21 cellular contexts compared by ENCODE assay signal in genomic region chr11:7651140-7651551, GRCh38. TPM values are rescaled to one million over a fixed set of nuclear protein-coding genes. Genes with fewer than 3 reads are reported as not detected.
DNase-seq lines count a peak whose midpoint lies in the region; ATAC-seq and TF ChIP-seq lines count a peak whose summit lies in the region.
"Had no signal": no experiment of that assay in that cellular context is flagged by ENCODE, and none has a peak within 500 bp of the region (broad histone marks: within the 10 kb centered on the region; RNA-seq: fewer than 3 reads in every experiment).

No MANE protein-coding gene starts in this region.

- H3K27me3 ChIP-seq in GM23248 (replicated peaks; ENCODE audit: insufficient read depth) (no peaks in the 10 kb centered on the region), prostate gland (replicated peaks; ENCODE audit: insufficient read depth) (no peaks in the 10 kb centered on the region)
- H3K27me3 ChIP-seq: colonic mucosa, esophagus squamous epithelium had no signal

- no peak overlapping the region for H2AFZ ChIP-seq in GM23248
- H2AFZ ChIP-seq: PC-9 had no signal

- H4K20me1 ChIP-seq in GM23248 (ENCODE audit: insufficient read depth), result no peaks in the 10 kb centered on the region

- H3F3A ChIP-seq in GM23248 (ENCODE audit: insufficient read depth), result no peaks in the 10 kb centered on the region

- TF ChIP-seq CTCF in fibroblast of mammary gland (conservative IDR thresholded peaks at IDR 0.05; ENCODE audit: control insufficient read depth, insufficient read depth, low read depth, low read length), result no peak
- no peak for TF ChIP-seq CTCF in prostate gland (IDR thresholded peaks at IDR 0.05)
- no peak for TF ChIP-seq CTCF in GM10266 (IDR thresholded peaks at IDR 0.05; ENCODE audit: control insufficient read depth, insufficient read depth, low read depth, missing control alignments)

- 80 to 85% methylated on average over 5 of the region's 5 CpGs for WGBS in GM23248 (ENCODE audit: low coverage in 1 of 2, low lambda C conversion rate in 2 of 2, missing lambda C conversion rate in 2 of 2), 2 experiments
- 52% methylated on average over 5 of the region's 5 CpGs for WGBS in prostate gland

- DNase-seq in GM23248, result peak; percentile 47
- DNase-seq in RPMI8226, result peak; percentile 5
- DNase-seq in fibroblast of mammary gland (ENCODE audit: low read depth), result peak; percentile 28
- DNase-seq in superior temporal gyrus (ENCODE audit: extremely low spot score), result peak; percentile 64
- DNase-seq in Right ventricle myocardium superior, result no peak
- DNase-seq in prostate gland (ENCODE audit: low spot score), result no peak
- DNase-seq in H4 (ENCODE audit: low spot score), result no peak
- DNase-seq in GM10266 (ENCODE audit: extremely low spot score), result no peak
- DNase-seq: activated CD4-positive, alpha-beta T cell treated with anti-CD3 and anti-CD28 coated beads, Interleukin-2, amount 50 U/mL, for 4 hours; colonic mucosa; COR-L47; esophagus squamous epithelium; NCI-H1105 treated with DMSO at 0.1 percent for 48 hours; NCI-H345; PC-9; stimulated activated naive CD8-positive, alpha-beta T cell treated with anti-CD3 and anti-CD28 coated beads, Interleukin-15, amount 100 ng/mL, for 72 hours; T-helper 2 cell had no signal

- no peaks in the 10 kb centered on the region for H3K9me3 ChIP-seq in GM23248 (ENCODE audit: low read depth)
- H3K9me3 ChIP-seq in prostate gland, result no peaks in the 10 kb centered on the region
- H3K9me3 ChIP-seq: colonic mucosa, esophagus squamous epithelium had no signal

- no peak overlapping the region for H3K4me3 ChIP-seq in GM23248
- no peak overlapping the region for H3K4me3 ChIP-seq in fibroblast of mammary gland (ENCODE audit: control insufficient read depth, low read depth, low read length)
- no peak overlapping the region for H3K4me3 ChIP-seq in prostate gland
- H3K4me3 ChIP-seq: colonic mucosa, esophagus squamous epithelium, PC-9 had no signal

- no peak for ATAC-seq in Right ventricle myocardium superior (ENCODE audit: poor library complexity)
- ATAC-seq: activated T-helper 17 cell treated with anti-CD3 and anti-CD28 coated beads, Interleukin-2, amount 50 U/mL, for 72 hours; HCT116; stimulated activated naive CD8-positive, alpha-beta T cell treated with anti-CD3 and anti-CD28 coated beads, Interleukin-15, amount 100 ng/mL, for 72 hours had no signal

- no peaks in the 10 kb centered on the region for H3K36me3 ChIP-seq in GM23248 (ENCODE audit: low read depth)
- H3K36me3 ChIP-seq in prostate gland, result peaks cover 2 to 13% of the 10 kb centered on the region in 2 donors

- no peak overlapping the region for H3K4me2 ChIP-seq in GM23248 (ENCODE audit: unreplicated experiment)
- H3K4me2 ChIP-seq: PC-9 had no signal

- no peaks in the 10 kb centered on the region for H3K9me2 ChIP-seq in GM23248 (ENCODE audit: insufficient read depth)

- H3K79me2 ChIP-seq in GM23248 (ENCODE audit: insufficient read depth), result no peaks in the 10 kb centered on the region

- TF ChIP-seq POLR2A in prostate gland (IDR thresholded peaks at IDR 0.05), result no peak

- no peak overlapping the region for H3K9ac ChIP-seq in GM23248

- in situ Hi-C loops in GM23248 (cut with MboI), result loop anchor here (5.0 kb wide), 1 partner anchor 79 kb away; no protein-coding TSS in a partner anchor

- intact Hi-C loops in Right ventricle myocardium superior (cut with DNase I), result no loop called here
- intact Hi-C loops in prostate gland (cut with DNase I), result loop anchor here (10.0 kb wide), 1 partner anchor 196 kb away; no protein-coding TSS in a partner anchor

- H3K27ac ChIP-seq in GM23248 (no peak overlapping the region), prostate gland (no peak overlapping the region)
- H3K27ac ChIP-seq: colonic mucosa, esophagus squamous epithelium, PC-9 had no signal

- H3K4me1 ChIP-seq in GM23248 (ENCODE audit: insufficient read depth) (no peaks in the 10 kb centered on the region), prostate gland (replicated peaks) (no peaks in the 10 kb centered on the region)
- H3K4me1 ChIP-seq: colonic mucosa, esophagus squamous epithelium had no signal

RNA-seq across cellular contexts. Expression of gene CYB5R2, which starts 22.2 kb away (rescaled TPM):
- total RNA-seq in GM23248 (2014; rRNA removed; shearing (Covaris generic)), result 6.2 and 11.5 TPM in 2 replicates
- polyA plus RNA-seq in GM23248 (2016; fragmentation: Nextera tagmentation; extraction: Ambion mirVana), result 16.1 and 16.4 TPM in 2 replicates
- total RNA-seq in Right ventricle myocardium superior, result 1.0 TPM
- total RNA-seq in prostate gland, result 10 to 100 TPM; 14.1 to 52.5 TPM
- total RNA-seq in H4 (2014; rRNA removed; shearing (Covaris generic)), result not detected in 2 replicates

RNA-seq across cellular contexts. Expression of gene OVCH2, which starts 55.1 kb away (rescaled TPM):
- not detected in 2 replicates for total RNA-seq in GM23248 (2014; rRNA removed; shearing (Covaris generic))
- polyA plus RNA-seq in GM23248 (2016; fragmentation: Nextera tagmentation; extraction: Ambion mirVana), result 0.14 and 0.34 TPM in 2 replicates
- total RNA-seq in Right ventricle myocardium superior (not detected), prostate gland (1 to 10 TPM in 1 of 2 donors, not detected in 1; 1.8 TPM)
- total RNA-seq in H4 (2014; rRNA removed; shearing (Covaris generic)), result 0.43 TPM in 1 of 2 replicates, not detected in the other
- total RNA-seq: activated T-helper 17 cell treated with anti-CD3 and anti-CD28 coated beads, Interleukin-2, amount 50 U/mL, for 72 hours; colonic mucosa; lung microvascular endothelial cell; skeletal muscle tissue had no signal

Comparison
In these comparisons a context has a peak if more than half of its experiments do, and no peak if none do; other contexts are left out.
1. DNase-seq: peak in GM23248 (single experiment), RPMI8226 (single experiment), fibroblast of mammary gland (single experiment) and superior temporal gyrus (single experiment); none in Right ventricle myocardium superior (single experiment), prostate gland (single experiment), H4 (single experiment) and GM10266 (single experiment).